ENCODE assay signal across 8 cellular contexts in the genomic region with DNA sequence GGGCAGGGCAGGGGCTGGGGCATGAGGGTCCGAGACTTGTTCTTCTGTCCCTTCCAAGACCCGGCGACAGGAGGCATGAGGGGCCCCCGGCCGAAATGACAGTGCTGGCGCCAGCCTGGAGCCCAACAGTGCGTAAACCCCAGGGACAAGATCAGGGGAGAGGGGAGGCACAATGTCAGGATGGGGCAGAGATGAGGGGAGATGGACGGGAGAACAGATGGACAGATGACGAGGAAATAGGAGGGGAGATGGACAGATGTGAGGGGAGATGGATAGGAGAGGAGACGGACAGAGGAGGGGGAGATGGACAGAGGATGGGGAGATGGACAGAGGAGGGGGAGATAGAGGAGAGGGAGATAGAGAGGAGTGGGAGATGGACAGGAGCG. TPM values are rescaled to one million over a fixed set of nuclear protein-coding genes. Genes with fewer than 3 reads are reported as not detected.
A peak's percentile ranks its signal among the peaks of the same experiment; 100 is the strongest.
DNase-seq lines count a peak whose midpoint lies in the region; ATAC-seq lines count a peak whose summit lies in the region.

No MANE protein-coding gene starts in this region.

- H3K36me3 ChIP-seq in thymus (ENCODE audit: control insufficient read depth, insufficient read depth), result peaks cover 5% of the 10 kb centered on the region
- H3K36me3 ChIP-seq in trophoblast cell (ENCODE audit: control insufficient read depth in 1 of 2, insufficient read depth in 2 of 2, low read length in 2 of 2), result peaks cover 10% of the 10 kb centered on the region in 2 experiments

- H3K79me2 ChIP-seq in trophoblast cell (ENCODE audit: control insufficient read depth, insufficient read depth, low read length, poor library complexity), result no peaks in the 10 kb centered on the region

- intact Hi-C loops in activated CD4-positive, alpha-beta T cell treated with anti-CD3 and anti-CD28 coated beads for 36 hours (cut with DNase I, micrococcal nuclease), result loop anchor here (1.0 to 2.0 kb wide), 10 partner anchors 13 to 389 kb away; a partner anchor contains a TSS

- H3K27me3 Mint-ChIP-seq in activated CD4-positive, alpha-beta T cell treated with anti-CD3 and anti-CD28 coated beads for 36 hours, result no peaks in the 10 kb centered on the region
- H3K27me3 Mint-ChIP-seq in activated naive CD8-positive, alpha-beta T cell treated with anti-CD3 and anti-CD28 coated beads, Interleukin-2, amount 10 ng/mL, durations not matched to agents 7 days and 5 days, result no peaks in the 10 kb centered on the region

- no peak overlapping the region for H3K4ac ChIP-seq in trophoblast cell (ENCODE audit: low read depth, low read length)

- POLR2A ChIA-PET in activated CD4-positive, alpha-beta T cell treated with anti-CD3 and anti-CD28 coated beads for 36 hours (lab: Charles Lee), result no interaction called here
- POLR2A ChIA-PET in activated naive CD8-positive, alpha-beta T cell treated with anti-CD3 and anti-CD28 coated beads, Interleukin-2, amount 10 ng/mL, durations not matched to agents 7 days and 5 days (lab: Charles Lee), result interaction anchor here (0.6 to 4.8 kb wide), 7 partner anchors 9 to 87 kb away, joined by 3 to 60 read pairs (median 13); a partner anchor contains a TSS

- DNase-seq in activated CD4-positive, alpha-beta T cell treated with anti-CD3 and anti-CD28 coated beads for 36 hours, result no peak
- DNase-seq in activated CD4-positive, alpha-beta T cell treated with anti-CD3 and anti-CD28 coated beads for 4 hours, result no peak
- no peak for DNase-seq in activated naive CD8-positive, alpha-beta T cell treated with anti-CD3 and anti-CD28 coated beads, Interleukin-2, amount 10 ng/mL, durations not matched to agents 7 days and 5 days
- DNase-seq in left kidney (ENCODE audit: low read depth, low spot score) (peak; percentile 41), H4 (ENCODE audit: low spot score) (no peak), trophoblast cell (no peak)

- H3K36me3 Mint-ChIP-seq in activated CD4-positive, alpha-beta T cell treated with anti-CD3 and anti-CD28 coated beads for 36 hours (ENCODE audit: low read depth), result peaks cover 7% of the 10 kb centered on the region
- H3K36me3 Mint-ChIP-seq in activated naive CD8-positive, alpha-beta T cell treated with anti-CD3 and anti-CD28 coated beads, Interleukin-2, amount 10 ng/mL, durations not matched to agents 7 days and 5 days, result peaks cover 27% of the 10 kb centered on the region

- no peak for ATAC-seq in activated CD4-positive, alpha-beta T cell treated with anti-CD3 and anti-CD28 coated beads for 36 hours
- peak; percentile 0 for ATAC-seq in activated naive CD8-positive, alpha-beta T cell treated with anti-CD3 and anti-CD28 coated beads, Interleukin-2, amount 10 ng/mL, durations not matched to agents 7 days and 5 days (ENCODE audit: low read depth)
- ATAC-seq in HG03442 (IDR thresholded peaks at IDR 0.05; ENCODE audit: unreplicated experiment), result no peak

- 18% methylated on average over 11 of the region's 11 CpGs for WGBS in thymus
- 100% methylated on average over 1 of the region's 11 CpGs for WGBS in trophoblast cell (ENCODE audit: extremely low coverage, insufficient coverage, insufficient read length)

- H2BK120ac ChIP-seq in trophoblast cell (ENCODE audit: insufficient read depth, low read length, poor library complexity), result no peak overlapping the region

- no peak overlapping the region for H2BK5ac ChIP-seq in trophoblast cell (ENCODE audit: low read depth, low read length, poor library complexity)

- H4K12ac ChIP-seq in trophoblast cell (ENCODE audit: low read depth, low read length), result no peak overlapping the region

- H3K18ac ChIP-seq in trophoblast cell (ENCODE audit: low read length), result no peak overlapping the region

- H3K4me3 ChIP-seq in thymus (ENCODE audit: low read length) (peak overlapping the region; percentile 88), trophoblast cell (ENCODE audit: low read depth, low read length) (no peak overlapping the region)

- H3K14ac ChIP-seq in trophoblast cell (ENCODE audit: low read length), result no peak overlapping the region

- no peak overlapping the region for H4K8ac ChIP-seq in trophoblast cell (ENCODE audit: low read depth, low read length)

- no peak overlapping the region for H2BK12ac ChIP-seq in trophoblast cell (ENCODE audit: low read length)

- peaks cover 54% of the 10 kb centered on the region for H3K4me1 Mint-ChIP-seq in activated CD4-positive, alpha-beta T cell treated with anti-CD3 and anti-CD28 coated beads for 36 hours
- peaks cover 43% of the 10 kb centered on the region for H3K4me1 Mint-ChIP-seq in activated naive CD8-positive, alpha-beta T cell treated with anti-CD3 and anti-CD28 coated beads, Interleukin-2, amount 10 ng/mL, durations not matched to agents 7 days and 5 days

- H3K4me3 Mint-ChIP-seq in activated CD4-positive, alpha-beta T cell treated with anti-CD3 and anti-CD28 coated beads for 36 hours, result peak overlapping the region; percentile 73
- H3K4me3 Mint-ChIP-seq in activated naive CD8-positive, alpha-beta T cell treated with anti-CD3 and anti-CD28 coated beads, Interleukin-2, amount 10 ng/mL, durations not matched to agents 7 days and 5 days, result peak overlapping the region; percentile 98

- CTCF ChIA-PET in activated CD4-positive, alpha-beta T cell treated with anti-CD3 and anti-CD28 coated beads for 36 hours (lab: Charles Lee), result interaction anchor here (0.9 to 2.3 kb wide), 3 partner anchors 36 to 85 kb away, joined by 3 to 12 read pairs (median 3); no protein-coding TSS in a partner anchor

- H3K23ac ChIP-seq in trophoblast cell (ENCODE audit: low read length), result no peak overlapping the region

- H2AFZ ChIP-seq in trophoblast cell (ENCODE audit: insufficient read depth, low read length, poor library complexity), result no peak overlapping the region

- no peaks in the 10 kb centered on the region for H3K27me3 ChIP-seq in thymus (ENCODE audit: control insufficient read depth, insufficient read depth)
- no peaks in the 10 kb centered on the region for H3K27me3 ChIP-seq in trophoblast cell (ENCODE audit: insufficient read depth, low read length)

- no peak overlapping the region for H3K4me2 ChIP-seq in trophoblast cell (ENCODE audit: low read length)

- H3K9ac ChIP-seq in trophoblast cell (ENCODE audit: low read length), result no peak overlapping the region

- no peak overlapping the region for H2AK5ac ChIP-seq in trophoblast cell (ENCODE audit: low read length)

- no peaks in the 10 kb centered on the region for H3K79me1 ChIP-seq in trophoblast cell (ENCODE audit: low read length)

- H3K27ac ChIP-seq in thymus (ENCODE audit: low read depth) (peak overlapping the region; percentile 99), trophoblast cell (ENCODE audit: low read depth, low read length) (no peak overlapping the region)

- peak overlapping the region; percentile 84 for H3K27ac Mint-ChIP-seq in activated CD4-positive, alpha-beta T cell treated with anti-CD3 and anti-CD28 coated beads for 36 hours
- H3K27ac Mint-ChIP-seq in activated naive CD8-positive, alpha-beta T cell treated with anti-CD3 and anti-CD28 coated beads, Interleukin-2, amount 10 ng/mL, durations not matched to agents 7 days and 5 days, result peak overlapping the region; percentile 99

- no peaks in the 10 kb centered on the region for H3K9me3 Mint-ChIP-seq in activated CD4-positive, alpha-beta T cell treated with anti-CD3 and anti-CD28 coated beads for 36 hours (ENCODE audit: low read depth)
- no peaks in the 10 kb centered on the region for H3K9me3 Mint-ChIP-seq in activated naive CD8-positive, alpha-beta T cell treated with anti-CD3 and anti-CD28 coated beads, Interleukin-2, amount 10 ng/mL, durations not matched to agents 7 days and 5 days

- H4K91ac ChIP-seq in trophoblast cell (ENCODE audit: low read depth, low read length), result no peak overlapping the region

- H3K4me1 ChIP-seq in thymus (ENCODE audit: control insufficient read depth, insufficient read depth, low read length) (peaks cover 31% of the 10 kb centered on the region), trophoblast cell (ENCODE audit: control insufficient read depth in 1 of 2, insufficient read depth in 2 of 2, low read length in 2 of 2) (no peaks in the 10 kb centered on the region)

- H3K9me3 ChIP-seq in thymus (ENCODE audit: control insufficient read depth), result no peaks in the 10 kb centered on the region
- no peaks in the 10 kb centered on the region for H3K9me3 ChIP-seq in trophoblast cell (ENCODE audit: insufficient read depth, low read depth, low read length)

RNA-seq across cellular contexts. Expression of a gene that starts 0.5 kb away (rescaled TPM):
- 10 to 100 TPM; 38.6 to 43.2 TPM for total RNA-seq in activated CD4-positive, alpha-beta T cell treated with anti-CD3 and anti-CD28 coated beads for 36 hours
- total RNA-seq in activated naive CD8-positive, alpha-beta T cell treated with anti-CD3 and anti-CD28 coated beads, Interleukin-2, amount 10 ng/mL, durations not matched to agents 7 days and 5 days, result 100 to 1,000 TPM; 250 to 282 TPM
- 32.1 TPM for polyA plus RNA-seq in thymus
- total RNA-seq in H4 (2014; rRNA removed; shearing (Covaris generic)), result 2.6 and 6.0 TPM in 2 replicates
- 0.29 and 0.55 TPM in 2 replicates for polyA plus RNA-seq in trophoblast cell (2013)

RNA-seq across cellular contexts. Expression of a gene that starts 12.9 kb away (rescaled TPM):
- total RNA-seq in activated CD4-positive, alpha-beta T cell treated with anti-CD3 and anti-CD28 coated beads for 36 hours, result 1,000 to 10,000 TPM; 3,861 to 3,967 TPM
- 1,000 to 10,000 TPM; 2,936 to 3,173 TPM for total RNA-seq in activated naive CD8-positive, alpha-beta T cell treated with anti-CD3 and anti-CD28 coated beads, Interleukin-2, amount 10 ng/mL, durations not matched to agents 7 days and 5 days
- 4,231 TPM for polyA plus RNA-seq in thymus
- 3,219 and 3,620 TPM in 2 replicates for total RNA-seq in H4 (2014; rRNA removed; shearing (Covaris generic))
- 4,404 and 4,537 TPM in 2 replicates for polyA plus RNA-seq in trophoblast cell (2013)

RNA-seq across cellular contexts. Expression of a gene that starts 21.5 kb away (rescaled TPM):
- total RNA-seq in activated CD4-positive, alpha-beta T cell treated with anti-CD3 and anti-CD28 coated beads for 36 hours, result 10 to 100 TPM; 26.8 to 33.3 TPM
- 10 to 100 TPM; 41.8 to 42.9 TPM for total RNA-seq in activated naive CD8-positive, alpha-beta T cell treated with anti-CD3 and anti-CD28 coated beads, Interleukin-2, amount 10 ng/mL, durations not matched to agents 7 days and 5 days
- polyA plus RNA-seq in thymus, result 51.6 TPM
- total RNA-seq in H4 (2014; rRNA removed; shearing (Covaris generic)), result 17.0 and 25.7 TPM in 2 replicates
- 14.8 and 16.7 TPM in 2 replicates for polyA plus RNA-seq in trophoblast cell (2013)

RNA-seq across cellular contexts. Expression of a gene that starts 21.7 kb away (rescaled TPM):
- total RNA-seq in activated CD4-positive, alpha-beta T cell treated with anti-CD3 and anti-CD28 coated beads for 36 hours, result 1,000 to 10,000 TPM; 2,778 to 3,370 TPM
- 1,000 to 10,000 TPM; 2,412 to 2,445 TPM for total RNA-seq in activated naive CD8-positive, alpha-beta T cell treated with anti-CD3 and anti-CD28 coated beads, Interleukin-2, amount 10 ng/mL, durations not matched to agents 7 days and 5 days
- polyA plus RNA-seq in thymus, result 4,965 TPM
- 6,191 and 6,227 TPM in 2 replicates for total RNA-seq in H4 (2014; rRNA removed; shearing (Covaris generic))
- polyA plus RNA-seq in trophoblast cell (2013), result 3,613 and 3,657 TPM in 2 replicates

RNA-seq across cellular contexts. Expression of a gene that starts 22.9 kb away (rescaled TPM):
- 100 to 1,000 TPM; 117 to 138 TPM for total RNA-seq in activated CD4-positive, alpha-beta T cell treated with anti-CD3 and anti-CD28 coated beads for 36 hours
- total RNA-seq in activated naive CD8-positive, alpha-beta T cell treated with anti-CD3 and anti-CD28 coated beads, Interleukin-2, amount 10 ng/mL, durations not matched to agents 7 days and 5 days, result 100 to 1,000 TPM; 143 to 148 TPM
- 130 TPM for polyA plus RNA-seq in thymus
- 99.2 and 113 TPM in 2 replicates for total RNA-seq in H4 (2014; rRNA removed; shearing (Covaris generic))
- 67.0 and 67.7 TPM in 2 replicates for polyA plus RNA-seq in trophoblast cell (2013)

Comparison
In these comparisons a context has a peak if more than half of its experiments do, and no peak if none do; other contexts are left out.
1. RNA of a gene that starts 0.5 kb away (total RNA-seq): 250 to 282 TPM in activated naive CD8-positive, alpha-beta T cell treated with anti-CD3 and anti-CD28 coated beads, Interleukin-2, amount 10 ng/mL, durations not matched to agents 7 days and 5 days; 38.6 to 43.2 TPM in activated CD4-positive, alpha-beta T cell treated with anti-CD3 and anti-CD28 coated beads for 36 hours and 2.6 to 6.0 TPM in H4; every median in the first group is over 4 times any median in the second.